ENCODE assay signal across 12 cellular contexts in the genomic region with DNA sequence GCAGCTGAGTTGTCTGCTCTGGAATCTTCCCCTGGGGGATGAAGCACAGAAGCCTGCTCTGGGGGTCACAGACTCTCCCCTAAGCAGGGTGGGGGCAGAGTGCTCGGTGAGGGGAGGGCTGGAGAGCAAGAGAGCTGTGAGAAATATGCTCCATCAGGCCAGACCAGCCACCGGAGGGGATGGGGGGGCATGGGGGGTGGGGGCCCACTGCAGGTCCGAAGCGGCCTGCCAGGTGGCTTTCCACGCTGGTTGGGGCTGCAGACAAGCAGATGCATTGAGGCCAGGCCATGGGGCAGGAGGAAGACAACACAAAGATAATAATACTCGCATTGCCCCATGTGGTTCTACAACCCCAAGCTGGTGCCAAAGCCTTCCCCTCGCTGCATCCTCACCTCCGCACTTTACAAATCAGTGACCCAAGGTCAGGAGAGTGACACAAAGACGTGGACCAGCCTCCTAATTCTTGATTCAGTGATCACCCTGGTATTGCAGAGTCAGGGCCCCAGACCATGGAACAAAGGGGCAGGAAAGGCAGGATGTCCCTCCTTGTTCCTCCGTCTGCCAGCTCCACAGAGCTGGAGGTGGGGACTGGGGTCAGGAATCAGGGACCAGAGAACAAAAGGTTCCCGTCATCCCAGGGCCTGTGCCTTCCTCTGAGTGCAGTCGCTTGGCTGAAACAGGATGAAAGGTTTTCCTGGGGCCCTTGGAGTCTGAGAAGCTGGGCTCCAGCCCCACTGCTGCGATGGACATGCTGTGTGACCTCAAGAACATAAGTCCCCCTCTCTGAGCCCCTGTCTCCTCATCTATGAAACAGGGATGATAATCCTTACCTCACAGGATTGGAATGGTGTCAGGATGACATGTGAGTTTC. TPM values are rescaled to one million over a fixed set of nuclear protein-coding genes. Genes with fewer than 3 reads are reported as not detected.
DNase-seq lines count a peak whose midpoint lies in the region; ATAC-seq and TF ChIP-seq lines count a peak whose summit lies in the region.
"Had no signal": no experiment of that assay in that cellular context is flagged by ENCODE, and none has a peak within 500 bp of the region (broad histone marks: within the 10 kb centered on the region; RNA-seq: fewer than 3 reads in every experiment).

No MANE protein-coding gene starts in this region.

- peaks cover 28% of the 10 kb centered on the region for H3K4me1 Mint-ChIP-seq in chondrocyte (ENCODE audit: low read depth)
- peaks cover 24% of the 10 kb centered on the region for H3K4me1 Mint-ChIP-seq in progenitor cell of endocrine pancreas (ENCODE audit: low read depth)
- H3K4me1 Mint-ChIP-seq: activated CD4-positive, alpha-beta memory T cell treated with anti-CD3 and anti-CD28 coated beads, Interleukin-2, amount 10 ng/mL, durations not matched to agents 7 days and 5 days had no signal

- no peak for TF ChIP-seq CTCF in chondrocyte (IDR thresholded peaks at IDR 0.05)
- no peak for TF ChIP-seq CTCF in progenitor cell of endocrine pancreas (IDR thresholded peaks at IDR 0.05; ENCODE audit: unreplicated experiment)

- no peaks in the 10 kb centered on the region; the same call in 1 of the 2 replicates for H3K27me3 ChIP-seq in HUES48 (ENCODE audit: control insufficient read depth, insufficient read depth, low read length)
- H3K27me3 ChIP-seq in iPS-20b (ENCODE audit: insufficient read depth, low read length) = peaks cover 16% of the 10 kb centered on the region; the same call in 1 of the 2 replicates

- ATAC-seq in GM18873 (IDR thresholded peaks at IDR 0.05; ENCODE audit: low FRiP score, unreplicated experiment) = no peak

- H3K27me3 Mint-ChIP-seq in chondrocyte (ENCODE audit: low read depth) = peaks cover 6% of the 10 kb centered on the region
- peaks cover 41% of the 10 kb centered on the region for H3K27me3 Mint-ChIP-seq in progenitor cell of endocrine pancreas

- H3K27ac Mint-ChIP-seq in chondrocyte (ENCODE audit: unreplicated experiment) (peak overlapping the region; percentile 65), progenitor cell of endocrine pancreas (peak overlapping the region; percentile 74)
- H3K27ac Mint-ChIP-seq: activated CD4-positive, alpha-beta memory T cell treated with anti-CD3 and anti-CD28 coated beads, Interleukin-2, amount 10 ng/mL, durations not matched to agents 7 days and 5 days had no signal

- no peak overlapping the region for H3K9ac ChIP-seq in HUES48 (ENCODE audit: low read depth, low read length)
- peak overlapping the region; percentile 56; the same call in 1 of the 2 replicates for H3K9ac ChIP-seq in iPS-20b (ENCODE audit: low read depth, low read length)

- H3K36me3 Mint-ChIP-seq in chondrocyte (ENCODE audit: low read depth) = no peaks in the 10 kb centered on the region
- H3K36me3 Mint-ChIP-seq in progenitor cell of endocrine pancreas (ENCODE audit: insufficient read depth) = no peaks in the 10 kb centered on the region

- H3K36me3 ChIP-seq in HUES48 (ENCODE audit: control insufficient read depth, insufficient read depth, low read length) = no peaks in the 10 kb centered on the region
- no peaks in the 10 kb centered on the region for H3K36me3 ChIP-seq in iPS-20b (ENCODE audit: insufficient read depth, low read depth, low read length)
- H3K36me3 ChIP-seq: MG63 had no signal

- H3K4me3 ChIP-seq in HUES48 (ENCODE audit: low read depth, low read length) (no peak overlapping the region), iPS-20b (ENCODE audit: low read length) (no peak overlapping the region)
- H3K4me3 ChIP-seq: MG63 had no signal

- DNase-seq in chondrocyte (ENCODE audit: low spot score) (no peak), progenitor cell of endocrine pancreas (ENCODE audit: low spot score, unreplicated experiment) (no peak), NCI-H748 (lab: John Stamatoyannopoulos, UW; ENCODE audit: unreplicated experiment) (no peak), NCI-H345 (lab: John Stamatoyannopoulos, UW) (no peak), T-helper 9 cell (no peak)
- DNase-seq: activated CD4-positive, alpha-beta memory T cell treated with anti-CD3 and anti-CD28 coated beads, Interleukin-2, amount 10 ng/mL, durations not matched to agents 7 days and 5 days; amniotic stem cell; substantia nigra had no signal

- H3K9me3 ChIP-seq in HUES48 (ENCODE audit: control insufficient read depth, insufficient read depth, low read length) (no peaks in the 10 kb centered on the region), iPS-20b (ENCODE audit: insufficient read depth, low read depth, low read length) (no peaks in the 10 kb centered on the region)
- H3K9me3 ChIP-seq: MG63 had no signal

- H3K9me3 Mint-ChIP-seq in chondrocyte (ENCODE audit: low read depth) (no peaks in the 10 kb centered on the region), progenitor cell of endocrine pancreas (ENCODE audit: low read depth) (no peaks in the 10 kb centered on the region)
- H3K9me3 Mint-ChIP-seq: activated CD4-positive, alpha-beta memory T cell treated with anti-CD3 and anti-CD28 coated beads, Interleukin-2, amount 10 ng/mL, durations not matched to agents 7 days and 5 days had no signal

- H3K4me3 Mint-ChIP-seq in chondrocyte (ENCODE audit: unreplicated experiment) (no peak overlapping the region), progenitor cell of endocrine pancreas (ENCODE audit: low read depth) (no peak overlapping the region)
- H3K4me3 Mint-ChIP-seq: activated CD4-positive, alpha-beta memory T cell treated with anti-CD3 and anti-CD28 coated beads, Interleukin-2, amount 10 ng/mL, durations not matched to agents 7 days and 5 days had no signal

- H3K4me1 ChIP-seq in HUES48 (ENCODE audit: control insufficient read depth, insufficient read depth, low read length) = peaks cover 22% of the 10 kb centered on the region
- peaks cover 17% of the 10 kb centered on the region; the same call in 1 of the 2 replicates for H3K4me1 ChIP-seq in iPS-20b (ENCODE audit: insufficient read depth, low read length)

- peak overlapping the region; percentile 48 for H3K27ac ChIP-seq in HUES48 (ENCODE audit: low read depth, low read length)
- peak overlapping the region; percentile 43 for H3K27ac ChIP-seq in iPS-20b (ENCODE audit: low read length)

RNA-seq across cellular contexts. Expression of a gene that starts 37.2 kb away (rescaled TPM):
- total RNA-seq in chondrocyte (not detected in 3 replicates), progenitor cell of endocrine pancreas (3.1 and 5.1 TPM in 2 replicates)
- total RNA-seq: activated CD4-positive, alpha-beta memory T cell treated with anti-CD3 and anti-CD28 coated beads, Interleukin-2, amount 10 ng/mL, durations not matched to agents 7 days and 5 days had no signal
